9 cellular contexts compared by ENCODE assay signal in genomic region chr22:48609279-48609865, GRCh38.
"Had no signal": no experiment of that assay in that cellular context is flagged by ENCODE, and none has a peak within 500 bp of the region (broad histone marks: within the 10 kb centered on the region; RNA-seq: fewer than 3 reads in every experiment).

No MANE protein-coding gene starts in this region.

- H3K4me3 Mint-ChIP-seq: GM23338, HFFc6 had no signal

- H3K9me3 ChIP-seq: HAP-1 had no signal

- DNase-seq: H7, HFFc6, KBM-7 had no signal

- H3K27ac Mint-ChIP-seq: GM23338, HFFc6, IgD-negative memory B cell had no signal

- H3K4me3 ChIP-seq: GM23338, HAP-1 had no signal

- H3K27me3 Mint-ChIP-seq: IgD-negative memory B cell had no signal

- H3K4me1 ChIP-seq: HAP-1 had no signal

- H2AFZ ChIP-seq: GM23338 had no signal

- H3K27ac ChIP-seq: HL-60 had no signal

- H3K4me1 Mint-ChIP-seq: IgD-negative memory B cell had no signal

- H3K4me2 ChIP-seq: GM23338 had no signal

- ATAC-seq: GM23338, HCT116, HepG2 had no signal

- H3K36me3 ChIP-seq: HAP-1 had no signal
